ENCODE assay signal across 1 cellular context in the genomic region with DNA sequence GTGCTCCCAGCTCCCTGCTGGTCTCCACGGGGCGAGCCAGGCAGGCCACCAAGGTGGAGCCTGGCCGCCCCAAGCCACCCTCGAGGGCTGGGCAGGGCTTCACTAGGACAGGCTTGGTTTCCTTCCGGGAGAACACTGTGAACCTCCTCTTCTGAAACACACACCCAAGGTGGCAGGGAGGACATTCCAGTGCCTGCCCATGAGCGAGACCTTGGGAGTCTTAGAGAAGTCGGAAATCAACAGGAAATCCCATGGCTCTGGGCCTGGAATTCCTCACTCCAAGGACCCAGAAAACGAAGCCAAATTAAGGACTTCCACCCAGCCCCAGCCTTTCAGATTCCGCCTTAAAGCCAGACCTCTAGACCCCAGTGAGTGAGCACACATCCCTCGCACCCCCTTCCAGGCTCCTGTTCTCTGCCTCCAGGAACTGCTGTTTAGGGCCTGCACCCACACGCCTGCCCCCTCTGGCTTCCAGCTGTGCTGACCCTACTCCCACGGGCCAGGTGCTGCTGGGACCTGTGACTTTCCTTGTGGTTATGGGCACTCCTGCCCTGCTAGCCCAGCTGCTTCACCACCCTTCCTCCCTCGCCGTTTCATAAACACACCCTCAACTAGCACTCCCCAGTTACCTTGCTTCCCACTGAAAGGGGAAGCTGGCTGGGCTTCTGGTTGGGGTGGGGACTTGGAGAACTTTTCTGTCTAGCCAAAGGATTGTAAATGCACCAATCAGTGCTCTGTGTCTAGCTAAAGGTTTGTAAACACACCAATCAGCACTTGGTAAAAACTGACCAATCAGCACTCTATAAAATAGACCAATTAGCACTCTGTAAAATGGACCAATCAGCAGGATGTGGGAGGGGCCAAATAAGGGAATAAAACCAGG.
TF ChIP-seq lines count a peak whose summit lies in the region.

No MANE protein-coding gene starts in this region.

TF ChIP-seq in K562, 482 proteins besides CTCF, POLR2A, EP300 and RAD21:
- TF ChIP-seq MCM7 (IDR thresholded peaks at IDR 0.05), result no peak
- TF ChIP-seq, protein P1, sequence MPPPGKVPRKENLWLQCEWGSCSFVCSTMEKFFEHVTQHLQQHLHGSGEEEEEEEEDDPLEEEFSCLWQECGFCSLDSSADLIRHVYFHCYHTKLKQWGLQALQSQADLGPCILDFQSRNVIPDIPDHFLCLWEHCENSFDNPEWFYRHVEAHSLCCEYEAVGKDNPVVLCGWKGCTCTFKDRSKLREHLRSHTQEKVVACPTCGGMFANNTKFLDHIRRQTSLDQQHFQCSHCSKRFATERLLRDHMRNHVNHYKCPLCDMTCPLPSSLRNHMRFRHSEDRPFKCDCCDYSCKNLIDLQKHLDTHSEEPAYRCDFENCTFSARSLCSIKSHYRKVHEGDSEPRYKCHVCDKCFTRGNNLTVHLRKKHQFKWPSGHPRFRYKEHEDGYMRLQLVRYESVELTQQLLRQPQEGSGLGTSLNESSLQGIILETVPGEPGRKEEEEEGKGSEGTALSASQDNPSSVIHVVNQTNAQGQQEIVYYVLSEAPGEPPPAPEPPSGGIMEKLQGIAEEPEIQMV (tag; conservative IDR thresholded peaks at IDR 0.05; ENCODE audit: low read depth), result no peak
- TF ChIP-seq, protein P2, sequence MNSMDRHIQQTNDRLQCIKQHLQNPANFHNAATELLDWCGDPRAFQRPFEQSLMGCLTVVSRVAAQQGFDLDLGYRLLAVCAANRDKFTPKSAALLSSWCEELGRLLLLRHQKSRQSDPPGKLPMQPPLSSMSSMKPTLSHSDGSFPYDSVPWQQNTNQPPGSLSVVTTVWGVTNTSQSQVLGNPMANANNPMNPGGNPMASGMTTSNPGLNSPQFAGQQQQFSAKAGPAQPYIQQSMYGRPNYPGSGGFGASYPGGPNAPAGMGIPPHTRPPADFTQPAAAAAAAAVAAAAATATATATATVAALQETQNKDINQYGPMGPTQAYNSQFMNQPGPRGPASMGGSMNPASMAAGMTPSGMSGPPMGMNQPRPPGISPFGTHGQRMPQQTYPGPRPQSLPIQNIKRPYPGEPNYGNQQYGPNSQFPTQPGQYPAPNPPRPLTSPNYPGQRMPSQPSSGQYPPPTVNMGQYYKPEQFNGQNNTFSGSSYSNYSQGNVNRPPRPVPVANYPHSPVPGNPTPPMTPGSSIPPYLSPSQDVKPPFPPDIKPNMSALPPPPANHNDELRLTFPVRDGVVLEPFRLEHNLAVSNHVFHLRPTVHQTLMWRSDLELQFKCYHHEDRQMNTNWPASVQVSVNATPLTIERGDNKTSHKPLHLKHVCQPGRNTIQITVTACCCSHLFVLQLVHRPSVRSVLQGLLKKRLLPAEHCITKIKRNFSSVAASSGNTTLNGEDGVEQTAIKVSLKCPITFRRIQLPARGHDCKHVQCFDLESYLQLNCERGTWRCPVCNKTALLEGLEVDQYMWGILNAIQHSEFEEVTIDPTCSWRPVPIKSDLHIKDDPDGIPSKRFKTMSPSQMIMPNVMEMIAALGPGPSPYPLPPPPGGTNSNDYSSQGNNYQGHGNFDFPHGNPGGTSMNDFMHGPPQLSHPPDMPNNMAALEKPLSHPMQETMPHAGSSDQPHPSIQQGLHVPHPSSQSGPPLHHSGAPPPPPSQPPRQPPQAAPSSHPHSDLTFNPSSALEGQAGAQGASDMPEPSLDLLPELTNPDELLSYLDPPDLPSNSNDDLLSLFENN (IDR thresholded peaks at IDR 0.05; ENCODE audit: low read depth in 2 of 2, low read length in 2 of 2), result no peak
- no peak for TF ChIP-seq ZNF12 (CRISPR knock-in tag; IDR thresholded peaks at IDR 0.05)
- no peak for TF ChIP-seq ETS2 (tag; IDR thresholded peaks at IDR 0.05; ENCODE audit: borderline replicate concordance, poor library complexity, severe bottlenecking)
- TF ChIP-seq ZNF316 (IDR thresholded peaks at IDR 0.05), result peak; percentile 85
- TF ChIP-seq ZNF584 (CRISPR knock-in tag; IDR thresholded peaks at IDR 0.05; ENCODE audit: low read depth), result no peak
- peak; percentile 86 for TF ChIP-seq NFYB (IDR thresholded peaks at IDR 0.05; ENCODE audit: extremely low read depth, insufficient read length)
- TF ChIP-seq POLR3G (IDR thresholded peaks at IDR 0.05; ENCODE audit: extremely low read depth, insufficient read length, insufficient replicate concordance), result no peak
- TF ChIP-seq YBX1 (IDR thresholded peaks at IDR 0.05), result no peak
- no peak for TF ChIP-seq HDAC6 (IDR thresholded peaks at IDR 0.05; ENCODE audit: low read depth, low read length)
- peak; percentile 72 for TF ChIP-seq C11orf30 (IDR thresholded peaks at IDR 0.05; ENCODE audit: low read depth)
- no peak for TF ChIP-seq KLF1 (tag; IDR thresholded peaks at IDR 0.05)
- TF ChIP-seq HMGN3 (IDR thresholded peaks at IDR 0.05; ENCODE audit: borderline replicate concordance, extremely low read depth, insufficient read length, low read depth, low read length), result no peak
- TF ChIP-seq, protein P3, sequence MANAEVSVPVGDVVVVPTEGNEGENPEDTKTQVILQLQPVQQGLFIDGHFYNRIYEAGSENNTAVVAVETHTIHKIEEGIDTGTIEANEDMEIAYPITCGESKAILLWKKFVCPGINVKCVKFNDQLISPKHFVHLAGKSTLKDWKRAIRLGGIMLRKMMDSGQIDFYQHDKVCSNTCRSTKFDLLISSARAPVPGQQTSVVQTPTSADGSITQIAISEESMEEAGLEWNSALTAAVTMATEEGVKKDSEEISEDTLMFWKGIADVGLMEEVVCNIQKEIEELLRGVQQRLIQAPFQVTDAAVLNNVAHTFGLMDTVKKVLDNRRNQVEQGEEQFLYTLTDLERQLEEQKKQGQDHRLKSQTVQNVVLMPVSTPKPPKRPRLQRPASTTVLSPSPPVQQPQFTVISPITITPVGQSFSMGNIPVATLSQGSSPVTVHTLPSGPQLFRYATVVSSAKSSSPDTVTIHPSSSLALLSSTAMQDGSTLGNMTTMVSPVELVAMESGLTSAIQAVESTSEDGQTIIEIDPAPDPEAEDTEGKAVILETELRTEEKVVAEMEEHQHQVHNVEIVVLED (CRISPR knock-in tag; IDR thresholded peaks at IDR 0.05), result no peak
- TF ChIP-seq MAFG (tag; conservative IDR thresholded peaks at IDR 0.05), result peak; percentile 53
